Comparison of ENCODE assay signal across 26 cellular contexts in the genomic region with DNA sequence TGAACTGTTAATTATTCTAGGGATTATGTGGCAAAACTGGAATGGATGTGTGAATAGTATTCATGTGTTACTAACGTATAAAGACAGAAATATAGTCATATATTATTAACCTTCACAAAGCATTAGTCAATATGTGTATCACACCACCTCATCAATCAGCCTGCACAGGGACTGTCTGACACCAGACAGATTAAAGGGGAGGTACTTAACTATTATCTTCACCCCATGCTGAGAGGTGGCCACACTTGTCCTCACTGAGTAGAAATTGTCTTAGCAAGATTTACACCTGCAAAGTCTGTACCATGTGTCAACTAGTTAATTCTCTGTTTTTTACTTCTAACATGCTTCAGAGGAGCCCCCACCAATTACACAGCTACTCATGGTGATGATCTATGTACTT.
A peak's percentile ranks its signal among the peaks of the same experiment; 100 is the strongest.
DNase-seq lines count a peak whose midpoint lies in the region; ATAC-seq, FAIRE-seq and TF ChIP-seq lines count a peak whose summit lies in the region.
"Had no signal": no experiment of that assay in that cellular context is flagged by ENCODE, and none has a peak within 500 bp of the region (broad histone marks: within the 10 kb centered on the region; RNA-seq: fewer than 3 reads in every experiment).

No MANE protein-coding gene starts in this region.

- no peak for TF ChIP-seq RAD21 in K562 (CRISPR knock-in tag; conservative IDR thresholded peaks at IDR 0.05 in 1 of 2, IDR thresholded peaks at IDR 0.05 in 1 of 2)

- H3K4me2 ChIP-seq in K562 (ENCODE audit: insufficient read depth, low read length) = no peak overlapping the region
- H3K4me2 ChIP-seq: GM23338, SK-N-SH had no signal

- no peaks in the 10 kb centered on the region for H4K20me1 ChIP-seq in K562 (replicated peaks; ENCODE audit: control insufficient read depth, insufficient read depth, low read length)

- DNase-seq in HEK293T (ENCODE audit: extremely low spot score) = no peak
- DNase-seq in NCI-H146 (lab: John Stamatoyannopoulos, UW) = peak; percentile 55
- peak in 1 of 4 experiments; percentile 28 for DNase-seq in K562 (ENCODE audit: extremely low read depth in 1 of 4, low spot score in 3 of 4)
- DNase-seq in chondrocyte (ENCODE audit: low spot score) = no peak
- DNase-seq in activated CD8-positive, alpha-beta memory T cell treated with anti-CD3 and anti-CD28 coated beads for 24 hours = no peak
- no peak for DNase-seq in DMS114 treated with DMSO at 0.1 percent for 48 hours (lab: John Stamatoyannopoulos, UW; ENCODE audit: unreplicated experiment)
- DNase-seq: Calu3; CD8-positive, alpha-beta memory T cell; DMS53; H9; HFFc6; KG1; MM.1S; NCI-H1048; NCI-H1436; NCI-H2029; NCI-H526 treated with DMSO at 0.1 percent for 48 hours; NK-92 treated with Interleukin-12 subunit alpha and Interleukin-12 subunit beta, amount 100 ng/mL, for 24 hours; SK-N-SH; SW 1271 had no signal

- CTCF ChIA-PET in HEK293T (lab: Yijun Ruan, JAX) = no interaction called here
- CTCF ChIA-PET in K562 (lab: Yijun Ruan, JAX; ENCODE audit: low intra/inter-chr PET ratio) = no interaction called here

- no peaks in the 10 kb centered on the region for H3K9me3 Mint-ChIP-seq in chondrocyte (ENCODE audit: low read depth)
- H3K9me3 Mint-ChIP-seq: CD8-positive, alpha-beta memory T cell; H9; HFFc6; T-helper 1 cell treated with Interleukin-12 subunit alpha and Interleukin-12 subunit beta and Interleukin-4 antibody, amounts not matched to agents 30 μg/mL and 1 μg/mL, for 36 hours had no signal

- no TSS peak for BruUV-seq in K562 (replicated peaks; lab: Mats Ljungman, UMichigan)

- peaks cover 1% of the 10 kb centered on the region for H3K36me3 Mint-ChIP-seq in chondrocyte (ENCODE audit: low read depth)

- no peak overlapping the region for H3K9ac ChIP-seq in K562 (ENCODE audit: insufficient read depth in 1 of 2, low read depth in 2 of 2, low read length in 2 of 2)
- H3K9ac ChIP-seq: SK-N-SH had no signal

- ATAC-seq in K562 (peak; percentile 40; the same call in 1 of the 3 replicates), HG03097 (IDR thresholded peaks at IDR 0.05; ENCODE audit: low FRiP score, unreplicated experiment) (no peak)
- ATAC-seq: GM23338 had no signal

- no peaks in the 10 kb centered on the region for H3K9me3 ChIP-seq in K562 (replicated peaks; ENCODE audit: control insufficient read depth, insufficient read depth, low read depth, low read length)
- H3K9me3 ChIP-seq: SK-N-SH had no signal

- H3K36me3 ChIP-seq in K562 (ENCODE audit: control insufficient read depth, insufficient read depth, low read length) = no peaks in the 10 kb centered on the region

- no peak overlapping the region for H3K4me3 ChIP-seq in K562
- H3K4me3 ChIP-seq: GM23338 had no signal

- H2AFZ ChIP-seq in K562 (ENCODE audit: low read depth, low read length) = no peak overlapping the region
- H2AFZ ChIP-seq: GM23338 had no signal

- peaks cover 14% of the 10 kb centered on the region for H3K4me1 Mint-ChIP-seq in chondrocyte (ENCODE audit: low read depth)

- POLR2A ChIA-PET in HEK293T (lab: Yijun Ruan, JAX) (no interaction called here), K562 (lab: Yijun Ruan, JAX) (no interaction called here)

- H3K27me3 ChIP-seq in K562 (ENCODE audit: control insufficient read depth in 2 of 2, insufficient read depth in 2 of 2, low read length in 2 of 2) = no peaks in the 10 kb centered on the region

- H3K27ac ChIP-seq in K562 (ENCODE audit: extremely low read depth, low read depth, low read length) = no peak overlapping the region
- H3K27ac ChIP-seq: C4-2B had no signal

- TF ChIP-seq EP300 in K562 (IDR thresholded peaks at IDR 0.05; ENCODE audit: low read length) = no peak

- no peak overlapping the region for H3K27ac Mint-ChIP-seq in chondrocyte (ENCODE audit: unreplicated experiment)
- H3K27ac Mint-ChIP-seq: B cell; GM23338; H9; HFFc6; T-helper 1 cell treated with Interleukin-12 subunit alpha and Interleukin-12 subunit beta and Interleukin-4 antibody, amounts not matched to agents 30 μg/mL and 1 μg/mL, for 36 hours had no signal

- in situ Hi-C loops in K562 (cut with MboI) = no loop called here

- intact Hi-C loops in K562 (cut with micrococcal nuclease) = no loop called here

- TF ChIP-seq CTCF in K562 (IDR thresholded peaks at IDR 0.05 in 2 of 3, conservative IDR thresholded peaks at IDR 0.05 in 1 of 3; ENCODE audit: insufficient read depth in 2 of 3, low read depth in 1 of 3, low read length in 3 of 3) (no peak), chondrocyte (IDR thresholded peaks at IDR 0.05) (no peak)

- H3K27me3 Mint-ChIP-seq in chondrocyte (ENCODE audit: low read depth) = no peaks in the 10 kb centered on the region
- H3K27me3 Mint-ChIP-seq: B cell; CD8-positive, alpha-beta memory T cell had no signal

- no peaks in the 10 kb centered on the region for H3K79me2 ChIP-seq in K562 (ENCODE audit: control insufficient read depth, insufficient read depth, low read length)

- no peaks in the 10 kb centered on the region for H3K9me1 ChIP-seq in K562 (ENCODE audit: control insufficient read depth, insufficient read depth, low read length)

- 16% methylated on average over 1 of the region's 1 CpG for WGBS in K562 (ENCODE audit: insufficient coverage, low coverage, missing lambda C conversion rate)

- TF ChIP-seq POLR2A in K562 (conservative IDR thresholded peaks at IDR 0.05) = no peak

- FAIRE-seq in K562 (lab: Jason Lieb, UNC) = no peak
- FAIRE-seq: GM18507 had no signal

- H3K4me3 Mint-ChIP-seq in chondrocyte (ENCODE audit: unreplicated experiment) = no peak overlapping the region
- H3K4me3 Mint-ChIP-seq: B cell; CD8-positive, alpha-beta memory T cell; GM23338; H9; HFFc6; T-helper 1 cell treated with Interleukin-12 subunit alpha and Interleukin-12 subunit beta and Interleukin-4 antibody, amounts not matched to agents 30 μg/mL and 1 μg/mL, for 36 hours had no signal

- peaks cover 0 to 7% of the 10 kb centered on the region in 2 experiments; a peak in 1 of 5 replicates for H3K4me1 ChIP-seq in K562 (replicated peaks in 1 of 2; ENCODE audit: control insufficient read depth in 2 of 2, insufficient read depth in 2 of 2, low read length in 2 of 2)

TF ChIP-seq in HEK293T, 16 proteins besides CTCF, POLR2A, EP300 and RAD21:
- no peak for TF ChIP-seq NFRKB (IDR thresholded peaks at IDR 0.05)
- TF ChIP-seq, protein P1, sequence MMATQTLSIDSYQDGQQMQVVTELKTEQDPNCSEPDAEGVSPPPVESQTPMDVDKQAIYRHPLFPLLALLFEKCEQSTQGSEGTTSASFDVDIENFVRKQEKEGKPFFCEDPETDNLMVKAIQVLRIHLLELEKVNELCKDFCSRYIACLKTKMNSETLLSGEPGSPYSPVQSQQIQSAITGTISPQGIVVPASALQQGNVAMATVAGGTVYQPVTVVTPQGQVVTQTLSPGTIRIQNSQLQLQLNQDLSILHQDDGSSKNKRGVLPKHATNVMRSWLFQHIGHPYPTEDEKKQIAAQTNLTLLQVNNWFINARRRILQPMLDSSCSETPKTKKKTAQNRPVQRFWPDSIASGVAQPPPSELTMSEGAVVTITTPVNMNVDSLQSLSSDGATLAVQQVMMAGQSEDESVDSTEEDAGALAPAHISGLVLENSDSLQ (IDR thresholded peaks at IDR 0.05) = peak; percentile 59

TF ChIP-seq in K562, 482 proteins besides CTCF, POLR2A, EP300 and RAD21:
- TF ChIP-seq TAL1 (IDR thresholded peaks at IDR 0.05) (no peak), ZNF282 (CRISPR knock-in tag; IDR thresholded peaks at IDR 0.05) (no peak), MEIS2 (IDR thresholded peaks at IDR 0.05; ENCODE audit: partially characterized antibody) (peak; percentile 86), ZNF143 (CRISPR knock-in tag; IDR thresholded peaks at IDR 0.05) (no peak)
- TF ChIP-seq, protein P2, sequence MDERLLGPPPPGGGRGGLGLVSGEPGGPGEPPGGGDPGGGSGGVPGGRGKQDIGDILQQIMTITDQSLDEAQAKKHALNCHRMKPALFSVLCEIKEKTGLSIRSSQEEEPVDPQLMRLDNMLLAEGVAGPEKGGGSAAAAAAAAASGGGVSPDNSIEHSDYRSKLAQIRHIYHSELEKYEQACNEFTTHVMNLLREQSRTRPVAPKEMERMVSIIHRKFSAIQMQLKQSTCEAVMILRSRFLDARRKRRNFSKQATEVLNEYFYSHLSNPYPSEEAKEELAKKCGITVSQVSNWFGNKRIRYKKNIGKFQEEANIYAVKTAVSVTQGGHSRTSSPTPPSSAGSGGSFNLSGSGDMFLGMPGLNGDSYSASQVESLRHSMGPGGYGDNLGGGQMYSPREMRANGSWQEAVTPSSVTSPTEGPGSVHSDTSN (CRISPR knock-in tag; IDR thresholded peaks at IDR 0.05; ENCODE audit: low read depth) = no peak
- TF ChIP-seq, protein P2 (tag; conservative IDR thresholded peaks at IDR 0.05; ENCODE audit: low read depth) = peak; percentile 81
- TF ChIP-seq, protein P1 (IDR thresholded peaks at IDR 0.05) = peak; percentile 58
